ENCODE assay signal across 18 cellular contexts in the genomic region with DNA sequence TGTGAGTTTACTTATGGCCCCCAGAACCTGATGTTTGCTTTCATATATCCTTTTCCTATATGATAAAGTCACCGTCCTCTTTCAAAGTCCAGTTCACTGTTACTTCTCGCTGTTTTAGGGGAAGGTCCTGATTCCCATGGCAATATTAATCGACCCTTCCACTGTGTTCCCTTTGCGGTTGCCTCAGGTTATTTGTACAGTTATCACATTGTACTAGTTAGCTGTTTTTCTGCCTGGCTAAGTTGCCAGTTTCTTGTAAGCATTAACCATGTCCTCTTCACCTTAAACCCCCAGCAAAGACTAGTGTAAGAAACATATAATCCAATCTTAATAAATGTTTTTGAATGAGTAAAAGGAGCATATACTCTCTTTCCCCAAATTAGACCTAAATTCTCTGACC.
A peak's percentile ranks its signal among the peaks of the same experiment; 100 is the strongest.
DNase-seq lines count a peak whose midpoint lies in the region; ATAC-seq and TF ChIP-seq lines count a peak whose summit lies in the region.
"Had no signal": no experiment of that assay in that cellular context is flagged by ENCODE, and none has a peak within 500 bp of the region (broad histone marks: within the 10 kb centered on the region; RNA-seq: fewer than 3 reads in every experiment).

No MANE protein-coding gene starts in this region.

- H2AFZ ChIP-seq in SK-N-SH (ENCODE audit: low read depth), result 0 out of 2 replicates have a peak overlapping the region, but pooled peaks have one; percentile 5

- H3K4me3 ChIP-seq in SK-N-SH (ENCODE audit: low read depth in 2 of 2, low read length in 1 of 2), result no peak overlapping the region

- H3F3A ChIP-seq in SK-N-SH (replicated peaks; ENCODE audit: insufficient read depth), result no peaks in the 10 kb centered on the region

- no peaks in the 10 kb centered on the region for H3K36me3 ChIP-seq in SK-N-SH (replicated peaks in 1 of 2; ENCODE audit: control insufficient read depth in 1 of 2, insufficient read depth in 2 of 2, low read length in 1 of 2)
- H3K36me3 ChIP-seq: BE2C had no signal

- ATAC-seq in SK-N-SH treated with all-trans-retinoic acid at 6 μM for 48 hours (no peak), GM21515 (IDR thresholded peaks at IDR 0.05; ENCODE audit: unreplicated experiment) (no peak)
- ATAC-seq: HCT116, HepG2 had no signal

- POLR2A ChIA-PET in SK-N-SH (lab: Yijun Ruan, JAX), result no interaction called here

- H3K4me2 ChIP-seq in SK-N-SH, result no peak overlapping the region

- 3% methylated on average over 4 of the region's 4 CpGs for WGBS in SK-N-SH (ENCODE audit: low lambda C conversion rate)

- no peaks in the 10 kb centered on the region for H4K20me1 ChIP-seq in SK-N-SH (ENCODE audit: insufficient read depth)

- H3K4me1 ChIP-seq in SK-N-SH (ENCODE audit: control insufficient read depth in 1 of 2, insufficient read depth in 2 of 2, low read depth in 1 of 2, low read length in 1 of 2), result peaks cover 0 to 4% of the 10 kb centered on the region in 2 experiments; a peak in 1 of 4 replicates
- H3K4me1 ChIP-seq: BE2C had no signal

- TF ChIP-seq CTCF in SK-N-SH (IDR thresholded peaks at IDR 0.05), result no peak

- no peaks in the 10 kb centered on the region for H3K27me3 ChIP-seq in SK-N-SH (ENCODE audit: insufficient read depth)
- H3K27me3 ChIP-seq: BE2C had no signal

- CTCF ChIA-PET in SK-N-SH (lab: Yijun Ruan, JAX), result no interaction called here

- H3K9me3 ChIP-seq in SK-N-SH, result no peaks in the 10 kb centered on the region
- H3K9me3 ChIP-seq: BE2C had no signal

- no peak overlapping the region for H3K9ac ChIP-seq in SK-N-SH

- 0 out of 4 replicates have a peak, but pooled peaks of 1 of the 2 experiments have one; percentile 10 for TF ChIP-seq EP300 in SK-N-SH (IDR thresholded peaks at IDR 0.05; ENCODE audit: borderline replicate concordance in 1 of 2, low read depth in 1 of 2, low read length in 1 of 2)

- H3K27ac ChIP-seq in SK-N-SH (ENCODE audit: low read depth in 2 of 2, low read length in 1 of 2), result peak overlapping the region in 1 of 2 experiments; percentile 47; a peak in 1 of 4 replicates

- DNase-seq in SK-N-SH (peak; percentile 1), DMS 273 treated with DMSO at 0.1 percent for 48 hours (lab: John Stamatoyannopoulos, UW) (peak; percentile 24), NCI-H69 (lab: John Stamatoyannopoulos, UW) (peak; percentile 79), SHP77 (lab: John Stamatoyannopoulos, UW) (no peak), NCI-H1436 treated with DMSO at 0.1 percent for 48 hours (lab: John Stamatoyannopoulos, UW) (no peak)
- DNase-seq: BE2C; C1 segment of cervical spinal cord; CD4-positive, CD25-positive, alpha-beta regulatory T cell; CD8-positive, alpha-beta memory T cell; COR-L47; GOT3; H7; HFFc6; KBM-7 had no signal

- H3K9me2 ChIP-seq in SK-N-SH, result no peaks in the 10 kb centered on the region

- H3K79me2 ChIP-seq in SK-N-SH (ENCODE audit: insufficient read depth), result no peaks in the 10 kb centered on the region

- no peak for TF ChIP-seq RAD21 in SK-N-SH (IDR thresholded peaks at IDR 0.05; ENCODE audit: low read length)

TF ChIP-seq in SK-N-SH, 30 proteins besides CTCF, POLR2A, EP300 and RAD21 (continues in another document):
- no peak for TF ChIP-seq RCOR1 (IDR thresholded peaks at IDR 0.05; ENCODE audit: low read length)
- no peak for TF ChIP-seq FOXM1 (IDR thresholded peaks at IDR 0.05; ENCODE audit: low read depth)
- no peak for TF ChIP-seq GABPA (IDR thresholded peaks at IDR 0.05; ENCODE audit: low read depth)
- no peak for TF ChIP-seq SIN3A (IDR thresholded peaks at IDR 0.05; ENCODE audit: borderline replicate concordance, low read depth, low read length)
- no peak for TF ChIP-seq EZH2phosphoT487 (IDR thresholded peaks at IDR 0.05; ENCODE audit: borderline replicate concordance, low read depth)
- no peak for TF ChIP-seq MAX (IDR thresholded peaks at IDR 0.05; ENCODE audit: low read depth)
- TF ChIP-seq RFX5 (IDR thresholded peaks at IDR 0.05; ENCODE audit: low read length), result no peak
- TF ChIP-seq CHD2 (IDR thresholded peaks at IDR 0.05; ENCODE audit: low read length, partially characterized antibody), result no peak
- TF ChIP-seq TEAD4 (IDR thresholded peaks at IDR 0.05; ENCODE audit: borderline replicate concordance, insufficient read depth), result no peak
- TF ChIP-seq IRF3 (IDR thresholded peaks at IDR 0.05; ENCODE audit: low read depth, low read length), result no peak

TF ChIP-seq in SK-N-SH treated with all-trans-retinoic acid at 6 μM for 48 hours, 23 proteins besides CTCF, POLR2A, EP300 and RAD21:
- TF ChIP-seq ZFP30 (CRISPR knock-in tag; IDR thresholded peaks at IDR 0.05) (no peak), ARNTL (CRISPR knock-in tag; IDR thresholded peaks at IDR 0.05; ENCODE audit: borderline replicate concordance, low read depth) (no peak), CSDC2 (CRISPR knock-in tag; IDR thresholded peaks at IDR 0.05) (no peak), GLIS3 (CRISPR knock-in tag; IDR thresholded peaks at IDR 0.05) (no peak), ESRRG (CRISPR knock-in tag; IDR thresholded peaks at IDR 0.05) (no peak), TSHZ2 (CRISPR knock-in tag; IDR thresholded peaks at IDR 0.05) (no peak), ISL1 (CRISPR knock-in tag; IDR thresholded peaks at IDR 0.05) (no peak), PPARA (CRISPR knock-in tag; IDR thresholded peaks at IDR 0.05; ENCODE audit: borderline replicate concordance) (no peak), ZNF8 (CRISPR knock-in tag; IDR thresholded peaks at IDR 0.05) (no peak), ZNF565 (CRISPR knock-in tag; conservative IDR thresholded peaks at IDR 0.05; ENCODE audit: low read depth) (no peak), OSR1 (CRISPR knock-in tag; IDR thresholded peaks at IDR 0.05) (no peak), TOX (CRISPR knock-in tag; IDR thresholded peaks at IDR 0.05; ENCODE audit: borderline replicate concordance) (no peak), BACH2 (CRISPR knock-in tag; IDR thresholded peaks at IDR 0.05; ENCODE audit: borderline replicate concordance) (no peak), ZFP3 (CRISPR knock-in tag; IDR thresholded peaks at IDR 0.05) (no peak), RARB (CRISPR knock-in tag; IDR thresholded peaks at IDR 0.05) (no peak), TCF4 (CRISPR knock-in tag; IDR thresholded peaks at IDR 0.05; ENCODE audit: borderline replicate concordance) (no peak)
- TF ChIP-seq, protein P1, sequence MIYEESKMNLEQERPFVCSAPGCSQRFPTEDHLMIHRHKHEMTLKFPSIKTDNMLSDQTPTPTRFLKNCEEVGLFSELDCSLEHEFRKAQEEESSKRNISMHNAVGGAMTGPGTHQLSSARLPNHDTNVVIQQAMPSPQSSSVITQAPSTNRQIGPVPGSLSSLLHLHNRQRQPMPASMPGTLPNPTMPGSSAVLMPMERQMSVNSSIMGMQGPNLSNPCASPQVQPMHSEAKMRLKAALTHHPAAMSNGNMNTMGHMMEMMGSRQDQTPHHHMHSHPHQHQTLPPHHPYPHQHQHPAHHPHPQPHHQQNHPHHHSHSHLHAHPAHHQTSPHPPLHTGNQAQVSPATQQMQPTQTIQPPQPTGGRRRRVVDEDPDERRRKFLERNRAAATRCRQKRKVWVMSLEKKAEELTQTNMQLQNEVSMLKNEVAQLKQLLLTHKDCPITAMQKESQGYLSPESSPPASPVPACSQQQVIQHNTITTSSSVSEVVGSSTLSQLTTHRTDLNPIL (CRISPR knock-in tag; IDR thresholded peaks at IDR 0.05; ENCODE audit: low read depth), result no peak
- TF ChIP-seq, protein P2, sequence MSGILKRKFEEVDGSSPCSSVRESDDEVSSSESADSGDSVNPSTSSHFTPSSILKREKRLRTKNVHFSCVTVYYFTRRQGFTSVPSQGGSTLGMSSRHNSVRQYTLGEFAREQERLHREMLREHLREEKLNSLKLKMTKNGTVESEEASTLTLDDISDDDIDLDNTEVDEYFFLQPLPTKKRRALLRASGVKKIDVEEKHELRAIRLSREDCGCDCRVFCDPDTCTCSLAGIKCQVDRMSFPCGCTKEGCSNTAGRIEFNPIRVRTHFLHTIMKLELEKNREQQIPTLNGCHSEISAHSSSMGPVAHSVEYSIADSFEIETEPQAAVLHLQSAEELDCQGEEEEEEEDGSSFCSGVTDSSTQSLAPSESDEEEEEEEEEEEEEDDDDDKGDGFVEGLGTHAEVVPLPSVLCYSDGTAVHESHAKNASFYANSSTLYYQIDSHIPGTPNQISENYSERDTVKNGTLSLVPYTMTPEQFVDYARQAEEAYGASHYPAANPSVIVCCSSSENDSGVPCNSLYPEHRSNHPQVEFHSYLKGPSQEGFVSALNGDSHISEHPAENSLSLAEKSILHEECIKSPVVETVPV (CRISPR knock-in tag; IDR thresholded peaks at IDR 0.05), result no peak

Comparison
In these comparisons a context has a peak if more than half of its experiments do, and no peak if none do; other contexts are left out.
1. DNase-seq: peak in SK-N-SH (single experiment), DMS 273 treated with DMSO at 0.1 percent for 48 hours (single experiment) and NCI-H69 (single experiment); none in SHP77 (0 of 2) and NCI-H1436 treated with DMSO at 0.1 percent for 48 hours (single experiment).